Comparison of ENCODE assay signal across 16 cellular contexts in the genomic region with DNA sequence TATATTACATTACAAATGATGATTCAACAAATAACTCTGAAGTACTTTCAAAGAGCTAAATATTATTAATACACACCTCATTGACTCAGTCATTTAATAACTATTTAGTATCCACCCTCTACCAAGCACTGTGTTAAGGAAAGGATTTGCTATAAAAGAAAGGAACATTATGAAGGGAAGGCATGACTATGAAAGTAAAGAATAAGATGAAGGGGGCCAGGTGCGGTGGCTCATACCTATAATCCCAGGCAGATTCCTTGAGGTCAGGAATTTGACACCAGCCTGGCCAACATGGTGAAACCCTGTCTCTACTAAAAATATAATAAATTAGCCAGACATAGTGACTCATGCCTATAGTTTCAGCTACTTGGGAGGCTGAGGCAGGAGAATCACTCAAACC.
A peak's percentile ranks its signal among the peaks of the same experiment; 100 is the strongest.
DNase-seq lines count a peak whose midpoint lies in the region; ATAC-seq, FAIRE-seq and TF ChIP-seq lines count a peak whose summit lies in the region.
"Had no signal": no experiment of that assay in that cellular context is flagged by ENCODE, and none has a peak within 500 bp of the region (broad histone marks: within the 10 kb centered on the region; RNA-seq: fewer than 3 reads in every experiment).

No MANE protein-coding gene starts in this region.

- peak; percentile 83 for FAIRE-seq in RCC 7860 (lab: Jason Lieb, UNC)

- 91 to 93% methylated on average over 1 of the region's 1 CpG for WGBS in testis, 2 donors

- no peak for ATAC-seq in GM21528 (IDR thresholded peaks at IDR 0.05; ENCODE audit: low FRiP score, unreplicated experiment)
- no peak for ATAC-seq in HG03521 (IDR thresholded peaks at IDR 0.05; ENCODE audit: unreplicated experiment)

- intact Hi-C loops in testis (cut with DNase I; ENCODE audit: low total_unique reads), result no loop called here

- DNase-seq in HCEC 1CT (peak; percentile 51), RCC 7860 (ENCODE audit: low spot score) (peak; percentile 43), epithelial cell of esophagus (ENCODE audit: low read depth) (peak; percentile 51), non-pigmented ciliary epithelial cell (ENCODE audit: low read depth) (peak; percentile 2), testis (no peak)
- DNase-seq: C1 segment of cervical spinal cord, DMS 273 treated with DMSO at 0.1 percent for 48 hours, H9, KBM-7, NCI-H1048, NCI-H146, NCI-H2081 treated with DMSO at 0.1 percent for 48 hours, NCI-H524, SHP77 treated with DMSO at 0.1 percent for 48 hours had no signal

- no peaks in the 10 kb centered on the region for H3K4me1 ChIP-seq in testis

- TF ChIP-seq POLR2A in testis (IDR thresholded peaks at IDR 0.05), result no peak

- TF ChIP-seq CTCF in epithelial cell of esophagus (IDR thresholded peaks at IDR 0.05; ENCODE audit: insufficient read depth, low read depth, low read length, missing control alignments) (no peak), testis (IDR thresholded peaks at IDR 0.05) (no peak)

- H3K4me3 ChIP-seq in epithelial cell of esophagus (ENCODE audit: low read length) (no peak overlapping the region), testis (no peak overlapping the region)

- H3K27me3 ChIP-seq in testis, result no peaks in the 10 kb centered on the region

- no peaks in the 10 kb centered on the region for H3K36me3 ChIP-seq in testis (ENCODE audit: low read depth, missing control alignments)

- no peaks in the 10 kb centered on the region for H3K9me3 ChIP-seq in testis

- no peak overlapping the region for H3K27ac ChIP-seq in testis
